In the genomic region with DNA sequence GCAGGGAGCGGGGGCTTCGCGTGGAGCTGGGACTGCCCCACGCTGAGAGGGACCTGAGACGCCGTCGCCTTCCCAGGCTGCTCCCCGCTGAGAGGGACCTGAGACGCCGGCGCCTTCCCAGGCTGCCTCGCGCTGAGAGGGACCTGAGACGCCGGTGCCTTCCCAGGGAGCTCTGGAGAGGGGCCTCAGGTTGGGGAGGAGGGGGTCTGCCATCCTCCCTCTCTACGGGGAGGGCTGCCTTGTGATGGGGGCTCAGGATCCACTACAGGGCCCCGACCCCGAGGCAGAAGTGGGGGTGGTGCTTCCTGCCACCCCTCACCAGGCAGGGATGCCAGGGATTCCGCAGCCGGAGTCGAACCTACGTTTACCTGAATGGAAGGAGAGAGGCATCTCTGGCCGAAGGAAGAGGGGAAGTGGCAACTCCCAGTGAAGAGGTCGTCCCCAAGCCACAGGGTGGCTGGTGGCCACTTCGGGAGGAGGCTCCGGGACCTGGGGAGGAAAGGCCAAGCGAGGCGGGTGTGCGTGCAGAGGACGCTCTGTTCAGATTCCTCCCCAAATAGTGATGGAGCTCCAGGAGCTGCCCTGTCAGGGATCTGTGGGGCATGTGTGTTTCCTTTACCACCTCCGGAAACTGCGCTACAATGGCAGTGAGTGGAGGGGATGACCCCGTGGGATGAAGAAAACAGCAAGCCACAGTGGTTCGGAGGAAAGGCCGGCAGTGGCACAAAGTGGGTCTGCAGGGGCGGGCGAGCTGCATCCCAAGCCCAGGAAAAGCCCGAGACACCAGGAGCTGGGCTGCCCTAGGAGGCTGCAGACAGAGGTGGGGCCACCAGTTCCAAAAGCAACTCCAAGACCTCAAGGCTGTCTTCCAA, we compare ENCODE assay signal across 15 cellular contexts.
DNase-seq lines count a peak whose midpoint lies in the region; ATAC-seq and TF ChIP-seq lines count a peak whose summit lies in the region.
"Had no signal": no experiment of that assay in that cellular context is flagged by ENCODE, and none has a peak within 500 bp of the region (broad histone marks: within the 10 kb centered on the region; RNA-seq: fewer than 3 reads in every experiment).

No MANE protein-coding gene starts in this region.

- H2BK12ac ChIP-seq in H9 (ENCODE audit: insufficient read length, low read depth, low read length): no peak overlapping the region

- no peak overlapping the region for H4K5ac ChIP-seq in H9 (ENCODE audit: insufficient read length, low read depth, low read length)

- no peaks in the 10 kb centered on the region for H3K27me3 ChIP-seq in H9 (ENCODE audit: insufficient read depth, low read length)
- H3K27me3 ChIP-seq in endodermal cell (ENCODE audit: control insufficient read depth, insufficient read depth, low read length, poor library complexity, severe bottlenecking): no peaks in the 10 kb centered on the region

- no peaks in the 10 kb centered on the region for H4K20me1 ChIP-seq in H9 (ENCODE audit: control insufficient read depth, insufficient read depth, insufficient read length)

- H4K91ac ChIP-seq in H9 (ENCODE audit: insufficient read length, low read depth, low read length): no peak overlapping the region

- no CpG with 5 or more reads among the region's 38 CpGs for WGBS in H9 (ENCODE audit: extremely low coverage, insufficient read length, low lambda C conversion rate)
- WGBS in endodermal cell (ENCODE audit: insufficient coverage in 1 of 2, insufficient read length in 1 of 2), 2 experiments: 91 to 97% methylated on average over 9 to 37 of the region's 38 CpGs

- H3K36me3 ChIP-seq in endodermal cell (ENCODE audit: control insufficient read depth, insufficient read depth, low read length): no peaks in the 10 kb centered on the region
- H3K36me3 ChIP-seq: tibial nerve had no signal

- no peak overlapping the region for H3K14ac ChIP-seq in H9 (ENCODE audit: insufficient read depth, low read length)

- H2BK120ac ChIP-seq in H9 (ENCODE audit: low read depth, low read length, poor library complexity, severe bottlenecking): no peak overlapping the region

- peaks cover 24% of the 10 kb centered on the region for H3K4me1 Mint-ChIP-seq in activated CD8-positive, alpha-beta memory T cell treated with anti-CD3 and anti-CD28 coated beads, Interleukin-2, amount 10 ng/mL, durations not matched to agents 7 days and 5 days
- H3K4me1 Mint-ChIP-seq in H9 (peaks cover 24 to 26% of the 10 kb centered on the region in 2 experiments), endodermal cell (peaks cover 22% of the 10 kb centered on the region)
- H3K4me1 Mint-ChIP-seq: activated naive CD4-positive, alpha-beta T cell treated with anti-CD3 and anti-CD28 coated beads, Interleukin-2, amount 50 U/mL, for 24 hours had no signal

- H2BK15ac ChIP-seq in H9 (ENCODE audit: low read depth, low read length): no peak overlapping the region

- no peak overlapping the region for H2BK5ac ChIP-seq in H9 (ENCODE audit: insufficient read length, low read length)

- H3K79me2 ChIP-seq in H9 (ENCODE audit: insufficient read depth, low read length): no peaks in the 10 kb centered on the region

- no peak for ATAC-seq in activated CD8-positive, alpha-beta memory T cell treated with anti-CD3 and anti-CD28 coated beads, Interleukin-2, amount 10 ng/mL, durations not matched to agents 7 days and 5 days
- ATAC-seq in HG03354 (IDR thresholded peaks at IDR 0.05; ENCODE audit: poor library complexity, severe bottlenecking, unreplicated experiment) (no peak), GM19452 (IDR thresholded peaks at IDR 0.05; ENCODE audit: unreplicated experiment) (no peak)
- ATAC-seq: CD8-positive, alpha-beta T cell had no signal

- H3K56ac ChIP-seq in H9 (ENCODE audit: insufficient read length, low read depth, low read length): no peak overlapping the region

- H3K4me1 ChIP-seq in H9 (ENCODE audit: insufficient read depth, low read length) (peaks cover 3% of the 10 kb centered on the region; the same call in 1 of the 2 replicates), endodermal cell (ENCODE audit: control insufficient read depth, insufficient read depth, low read length) (peaks cover 6% of the 10 kb centered on the region)

- H3K9me3 ChIP-seq in H9 (ENCODE audit: control insufficient read depth, low read depth, low read length) (no peaks in the 10 kb centered on the region), endodermal cell (ENCODE audit: control insufficient read depth, low read length) (peaks cover 12% of the 10 kb centered on the region)

- H4K8ac ChIP-seq in H9 (replicated peaks; ENCODE audit: insufficient read length, low read depth, low read length): no peak overlapping the region

- no peak overlapping the region for H2AK5ac ChIP-seq in H9 (ENCODE audit: insufficient read length, low read length)

- H2AFZ ChIP-seq in H9 (ENCODE audit: low read length): no peak overlapping the region

- CTCF ChIA-PET in activated CD8-positive, alpha-beta memory T cell treated with anti-CD3 and anti-CD28 coated beads, Interleukin-2, amount 10 ng/mL, durations not matched to agents 7 days and 5 days (lab: Charles Lee): no interaction called here

- H3K79me1 ChIP-seq in H9 (ENCODE audit: insufficient read depth, low read depth, low read length, poor library complexity, severe bottlenecking): no peaks in the 10 kb centered on the region

- H3K27ac ChIP-seq in H9 (ENCODE audit: insufficient read length, low read depth, low read length) (no peak overlapping the region), endodermal cell (ENCODE audit: low read depth, low read length) (no peak overlapping the region)

- H3K18ac ChIP-seq in H9 (ENCODE audit: insufficient read length, low read depth, low read length): no peak overlapping the region

- no peak overlapping the region for H3K4me2 ChIP-seq in H9 (ENCODE audit: insufficient read depth, insufficient read length, low read length)

- TF ChIP-seq CTCF in H9 (conservative IDR thresholded peaks at IDR 0.05) (no peak), endodermal cell (conservative IDR thresholded peaks at IDR 0.05) (no peak)

- intact Hi-C loops in posterior vena cava (cut with DNase I): no loop called here

- H3K27ac Mint-ChIP-seq in activated CD8-positive, alpha-beta memory T cell treated with anti-CD3 and anti-CD28 coated beads, Interleukin-2, amount 10 ng/mL, durations not matched to agents 7 days and 5 days: no peak overlapping the region
- H3K27ac Mint-ChIP-seq in H9 (no peak overlapping the region), endodermal cell (no peak overlapping the region)
- H3K27ac Mint-ChIP-seq: activated naive CD4-positive, alpha-beta T cell treated with anti-CD3 and anti-CD28 coated beads, Interleukin-2, amount 50 U/mL, for 24 hours; CD8-positive, alpha-beta T cell had no signal

- H3K4me3 Mint-ChIP-seq in activated CD8-positive, alpha-beta memory T cell treated with anti-CD3 and anti-CD28 coated beads, Interleukin-2, amount 10 ng/mL, durations not matched to agents 7 days and 5 days: no peak overlapping the region
- H3K4me3 Mint-ChIP-seq in H9 (no peak overlapping the region), endodermal cell (no peak overlapping the region)
- H3K4me3 Mint-ChIP-seq: activated naive CD4-positive, alpha-beta T cell treated with anti-CD3 and anti-CD28 coated beads, Interleukin-2, amount 50 U/mL, for 24 hours; CD8-positive, alpha-beta T cell; neural crest cell had no signal

- H3K9ac ChIP-seq in H9 (ENCODE audit: extremely low read depth, insufficient read length, low read length) (no peak overlapping the region), endodermal cell (ENCODE audit: extremely low read depth, low read length, poor library complexity, severe bottlenecking) (no peak overlapping the region)

- H3K9me3 Mint-ChIP-seq in activated CD8-positive, alpha-beta memory T cell treated with anti-CD3 and anti-CD28 coated beads, Interleukin-2, amount 10 ng/mL, durations not matched to agents 7 days and 5 days (ENCODE audit: low read depth): peaks cover 10% of the 10 kb centered on the region
- H3K9me3 Mint-ChIP-seq in H9 (peaks cover 16 to 22% of the 10 kb centered on the region in 2 experiments), endodermal cell (peaks cover 27% of the 10 kb centered on the region)
- H3K9me3 Mint-ChIP-seq: activated naive CD4-positive, alpha-beta T cell treated with anti-CD3 and anti-CD28 coated beads, Interleukin-2, amount 50 U/mL, for 24 hours had no signal

- no peak overlapping the region for H2BK20ac ChIP-seq in H9 (ENCODE audit: low read depth, low read length, poor library complexity, severe bottlenecking)

- H3K27me3 Mint-ChIP-seq in activated CD8-positive, alpha-beta memory T cell treated with anti-CD3 and anti-CD28 coated beads, Interleukin-2, amount 10 ng/mL, durations not matched to agents 7 days and 5 days: peaks cover 4% of the 10 kb centered on the region
- H3K27me3 Mint-ChIP-seq in H9 (ENCODE audit: low read depth) (peaks cover 18% of the 10 kb centered on the region), endodermal cell (ENCODE audit: insufficient read depth) (no peaks in the 10 kb centered on the region)
- H3K27me3 Mint-ChIP-seq: activated naive CD4-positive, alpha-beta T cell treated with anti-CD3 and anti-CD28 coated beads, Interleukin-2, amount 50 U/mL, for 24 hours had no signal

- peak; percentile 7 for DNase-seq in activated CD8-positive, alpha-beta memory T cell treated with anti-CD3 and anti-CD28 coated beads, Interleukin-2, amount 50 U/mL, for 4 hours
- no peak for DNase-seq in activated CD8-positive, alpha-beta memory T cell treated with anti-CD3 and anti-CD28 coated beads, Interleukin-2, amount 10 ng/mL, durations not matched to agents 7 days and 5 days
- DNase-seq in H9: peak; percentile 24
- DNase-seq in endodermal cell: peak; percentile 43
- peak; percentile 72 for DNase-seq in posterior vena cava (ENCODE audit: low spot score)
- DNase-seq in kidney tubule cell (ENCODE audit: low spot score): no peak
- DNase-seq: NCI-H187, NCI-H510A treated with DMSO at 0.1 percent for 48 hours had no signal

- no peak overlapping the region for H3K4me3 ChIP-seq in endodermal cell (ENCODE audit: low read length)
- H3K4me3 ChIP-seq: lung, tibial nerve had no signal

- no peak overlapping the region for H3K4ac ChIP-seq in H9 (ENCODE audit: low read depth, low read length)

- no peaks in the 10 kb centered on the region for H3K23me2 ChIP-seq in H9 (ENCODE audit: insufficient read length, low read depth, low read length, poor library complexity, severe bottlenecking)

- peaks cover 8% of the 10 kb centered on the region for H3K36me3 Mint-ChIP-seq in activated CD8-positive, alpha-beta memory T cell treated with anti-CD3 and anti-CD28 coated beads, Interleukin-2, amount 10 ng/mL, durations not matched to agents 7 days and 5 days
- H3K36me3 Mint-ChIP-seq in H9 (ENCODE audit: insufficient read depth in 1 of 3, low read depth in 3 of 3): peaks cover 0 to 17% (median 13%) of the 10 kb centered on the region in 3 experiments; a peak in 6 of 7 replicates
- H3K36me3 Mint-ChIP-seq in endodermal cell (ENCODE audit: low read depth): no peaks in the 10 kb centered on the region
- H3K36me3 Mint-ChIP-seq: activated naive CD4-positive, alpha-beta T cell treated with anti-CD3 and anti-CD28 coated beads, Interleukin-2, amount 50 U/mL, for 24 hours had no signal

- no peak overlapping the region for H3T11ph ChIP-seq in H9 (ENCODE audit: low read length)

- H3K23ac ChIP-seq in H9 (ENCODE audit: insufficient read length, low read depth, low read length): no peak overlapping the region

Comparison
In these comparisons a context has a peak if more than half of its experiments do, and no peak if none do; other contexts are left out.
1. DNase-seq: peak in activated CD8-positive, alpha-beta memory T cell treated with anti-CD3 and anti-CD28 coated beads, Interleukin-2, amount 50 U/mL, for 4 hours (single experiment), H9 (single experiment), endodermal cell (single experiment) and posterior vena cava (single experiment); none in activated CD8-positive, alpha-beta memory T cell treated with anti-CD3 and anti-CD28 coated beads, Interleukin-2, amount 10 ng/mL, durations not matched to agents 7 days and 5 days (single experiment) and kidney tubule cell (single experiment).